In the genomic region with DNA sequence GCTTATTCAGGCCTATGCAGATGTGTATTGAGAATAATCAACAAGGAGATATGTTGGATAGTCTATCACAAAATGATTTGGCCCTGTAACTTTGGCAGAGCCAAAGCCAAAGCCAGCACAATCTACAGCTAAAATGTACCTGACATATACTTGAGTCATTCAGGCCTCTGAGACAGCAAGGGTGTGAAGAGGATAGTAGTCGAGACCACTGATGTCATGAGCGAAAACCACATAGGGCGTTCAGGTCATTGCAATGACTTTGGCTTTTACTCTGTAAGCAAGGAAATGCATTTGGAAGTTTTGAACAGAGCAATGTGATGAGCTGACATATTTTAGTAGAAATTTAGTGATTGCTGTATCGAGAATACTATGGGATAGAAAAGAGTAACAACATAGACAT, we compare ENCODE assay signal across 29 cellular contexts.
"Had no signal": no experiment of that assay in that cellular context is flagged by ENCODE, and none has a peak within 500 bp of the region (broad histone marks: within the 10 kb centered on the region; RNA-seq: fewer than 3 reads in every experiment).

No MANE protein-coding gene starts in this region.

- ATAC-seq: activated CD4-positive, alpha-beta T cell treated with anti-CD3 and anti-CD28 coated beads for 36 hours; activated CD8-positive, alpha-beta memory T cell treated with anti-CD3 and anti-CD28 coated beads, Interleukin-2, amount 10 ng/mL, durations not matched to agents 7 days and 5 days; activated CD8-positive, alpha-beta T cell treated with anti-CD3 and anti-CD28 coated beads, Interleukin-2, amount 10 ng/mL, durations not matched to agents 7 days and 5 days; activated naive CD8-positive, alpha-beta T cell treated with anti-CD3 and anti-CD28 coated beads, Interleukin-2, amount 50 U/mL, for 24 hours; body of pancreas; gastroesophageal sphincter; heart right ventricle; T-helper 17 cell had no signal

- H3K27ac ChIP-seq: adrenal gland, body of pancreas, epithelial cell of prostate, esophagus squamous epithelium, gastroesophageal sphincter, heart right ventricle had no signal

- DNase-seq: activated CD4-positive, alpha-beta memory T cell treated with anti-CD3 and anti-CD28 coated beads for 36 hours; activated CD4-positive, alpha-beta T cell treated with anti-CD3 and anti-CD28 coated beads for 36 hours; activated CD4-positive, alpha-beta T cell treated with anti-CD3 and anti-CD28 coated beads, Interleukin-2, amount 10 ng/mL, durations not matched to agents 24 days and 14 days; activated CD4-positive, CD25-positive, alpha-beta regulatory T cell; activated CD4-positive, CD25-positive, alpha-beta regulatory T cell treated with anti-CD3 and anti-CD28 coated beads, Interleukin-2, amount 50 U/mL, for 72 hours; activated CD8-positive, alpha-beta memory T cell treated with anti-CD3 and anti-CD28 coated beads, Interleukin-2, amount 10 ng/mL, durations not matched to agents 7 days and 5 days; activated CD8-positive, alpha-beta memory T cell treated with anti-CD3 and anti-CD28 coated beads, Interleukin-2, amount 50 U/mL, for 4 hours; activated CD8-positive, alpha-beta T cell treated with anti-CD3 and anti-CD28 coated beads, Interleukin-2, amount 10 ng/mL, durations not matched to agents 7 days and 5 days; activated effector memory CD4-positive, alpha-beta T cell treated with anti-CD3 and anti-CD28 coated beads, Interleukin-2, amount 50 U/mL, for 16 hours; activated naive CD4-positive, alpha-beta T cell treated with anti-CD3 and anti-CD28 coated beads for 36 hours; activated naive CD8-positive, alpha-beta T cell treated with anti-CD3 and anti-CD28 coated beads for 36 hours; activated naive CD8-positive, alpha-beta T cell treated with anti-CD3 and anti-CD28 coated beads, Interleukin-2, amount 50 U/mL, for 24 hours; activated T-cell treated with anti-CD3 and anti-CD28 coated beads, Interleukin-2, amount 50 U/mL, for 1 hour; activated T-cell treated with anti-CD3 and anti-CD28 coated beads, Interleukin-2, amount 50 U/mL, for 48 hours; adrenal gland; amygdala; aorta; body of pancreas; caudate nucleus; effector CD8-positive, alpha-beta T cell; esophagus squamous epithelium; foreskin melanocyte; heart right ventricle; T-helper 17 cell; T1000 had no signal

- H3K4me1 ChIP-seq: adrenal gland, body of pancreas, esophagus squamous epithelium, gastroesophageal sphincter, heart right ventricle had no signal

- FAIRE-seq: endometrium, endothelial cell of umbilical vein had no signal

- H3K9me3 ChIP-seq: adrenal gland, body of pancreas, esophagus squamous epithelium, gastroesophageal sphincter had no signal

- H3K4me3 ChIP-seq: adrenal gland, body of pancreas, esophagus squamous epithelium, gastroesophageal sphincter, heart right ventricle had no signal

- H3K36me3 ChIP-seq: adrenal gland, esophagus squamous epithelium, gastroesophageal sphincter, heart right ventricle had no signal

- H3K27me3 ChIP-seq: adrenal gland, body of pancreas, esophagus squamous epithelium, gastroesophageal sphincter, heart right ventricle had no signal
